In the genomic region with DNA sequence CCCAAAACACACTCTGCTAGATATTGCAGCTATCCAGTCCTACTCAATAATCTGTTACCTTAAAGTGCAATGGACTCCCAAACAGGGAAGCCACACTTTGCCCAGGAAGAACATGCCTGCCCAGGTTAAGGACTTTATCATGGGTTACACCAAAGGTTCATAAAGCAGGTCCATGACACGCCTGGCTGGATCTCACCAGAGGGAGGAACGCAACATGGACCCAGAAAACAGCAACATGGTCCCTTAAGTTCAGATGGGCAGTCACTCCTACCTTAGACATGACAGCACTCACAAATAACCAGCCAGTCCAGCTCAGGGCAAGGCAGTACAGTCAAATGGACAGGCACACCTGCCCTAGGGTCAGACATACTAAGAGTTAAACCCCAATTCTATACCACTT, we compare ENCODE assay signal across 1 cellular context.
TF ChIP-seq lines count a peak whose summit lies in the region.

No MANE protein-coding gene starts in this region.

TF ChIP-seq in IMR-90, 13 proteins besides CTCF, POLR2A, EP300 and RAD21:
- TF ChIP-seq MAZ (IDR thresholded peaks at IDR 0.05; ENCODE audit: borderline replicate concordance, low read depth, low read length) (no peak), MXI1 (IDR thresholded peaks at IDR 0.05; ENCODE audit: borderline replicate concordance, low read depth, low read length) (no peak), RCOR1 (IDR thresholded peaks at IDR 0.05; ENCODE audit: insufficient replicate concordance, low read length) (no peak), FOS (IDR thresholded peaks at IDR 0.05; ENCODE audit: low read depth, low read length) (no peak), CEBPB (IDR thresholded peaks at IDR 0.05; ENCODE audit: low read depth, low read length) (no peak)
- TF ChIP-seq, protein P1, sequence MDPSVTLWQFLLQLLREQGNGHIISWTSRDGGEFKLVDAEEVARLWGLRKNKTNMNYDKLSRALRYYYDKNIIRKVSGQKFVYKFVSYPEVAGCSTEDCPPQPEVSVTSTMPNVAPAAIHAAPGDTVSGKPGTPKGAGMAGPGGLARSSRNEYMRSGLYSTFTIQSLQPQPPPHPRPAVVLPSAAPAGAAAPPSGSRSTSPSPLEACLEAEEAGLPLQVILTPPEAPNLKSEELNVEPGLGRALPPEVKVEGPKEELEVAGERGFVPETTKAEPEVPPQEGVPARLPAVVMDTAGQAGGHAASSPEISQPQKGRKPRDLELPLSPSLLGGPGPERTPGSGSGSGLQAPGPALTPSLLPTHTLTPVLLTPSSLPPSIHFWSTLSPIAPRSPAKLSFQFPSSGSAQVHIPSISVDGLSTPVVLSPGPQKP (IDR thresholded peaks at IDR 0.05; ENCODE audit: borderline replicate concordance, low read depth, low read length), result no peak
TF ChIP-seq in IMR-90: peak in this region for 0.
